8 cellular contexts compared by ENCODE assay signal in the genomic region with DNA sequence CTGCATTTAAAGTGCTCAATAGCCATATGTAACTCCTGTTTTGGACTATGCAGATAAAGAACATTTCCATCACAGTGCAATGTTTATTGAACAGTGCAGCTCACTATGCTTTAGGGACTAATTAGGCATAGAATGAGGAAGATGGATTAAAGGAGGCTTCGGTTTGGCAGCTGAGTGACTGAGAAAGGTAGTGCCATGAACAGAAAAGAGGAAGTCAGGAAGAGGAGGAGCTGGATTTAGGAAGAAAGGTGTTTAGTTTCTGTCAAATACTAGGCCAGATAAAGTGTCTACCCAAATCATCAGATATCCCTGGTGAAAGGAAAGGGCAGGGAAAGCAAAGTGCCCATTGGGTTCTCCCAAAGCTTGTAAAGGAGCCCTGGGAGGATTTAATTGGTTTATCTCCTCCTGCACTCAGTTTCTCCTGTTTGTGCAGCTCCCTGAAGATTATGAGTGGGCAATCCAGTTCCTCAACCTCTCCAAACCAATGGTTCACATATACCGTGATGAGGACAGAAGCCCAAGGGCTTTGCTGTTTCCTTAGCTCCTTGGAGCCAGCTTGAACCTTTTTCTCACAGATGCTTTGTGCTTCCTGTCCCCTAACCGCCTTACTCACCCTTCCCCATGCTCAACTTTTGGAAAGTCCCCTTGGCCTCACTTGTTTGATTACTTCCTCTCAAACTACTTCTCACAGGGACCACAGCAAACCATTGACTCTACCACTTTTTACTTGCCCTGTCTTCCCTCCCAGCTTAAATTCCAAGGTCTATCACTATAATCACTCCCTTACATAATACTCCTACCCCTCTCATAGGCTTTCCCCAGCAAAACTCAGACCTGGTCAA. TPM values are rescaled to one million over a fixed set of nuclear protein-coding genes. Genes with fewer than 3 reads are reported as not detected.
DNase-seq lines count a peak whose midpoint lies in the region; ATAC-seq and TF ChIP-seq lines count a peak whose summit lies in the region.

No MANE protein-coding gene starts in this region.

- 47 to 51% methylated on average over 3 of the region's 3 CpGs for WGBS in gastroesophageal sphincter (ENCODE audit: low coverage in 1 of 2), 2 donors

- TF ChIP-seq CTCF in neural crest cell (conservative IDR thresholded peaks at IDR 0.05) (no peak), gastroesophageal sphincter (IDR thresholded peaks at IDR 0.05) (no peak), Caco-2 (IDR thresholded peaks at IDR 0.05; ENCODE audit: insufficient read depth in 1 of 2, low read depth in 1 of 2, low read length in 1 of 2, severe bottlenecking in 1 of 2, unreplicated experiment in 1 of 2) (no peak)

- ATAC-seq in GM19023 (IDR thresholded peaks at IDR 0.05; ENCODE audit: unreplicated experiment) (peak; percentile 46), HG03064 (IDR thresholded peaks at IDR 0.05; ENCODE audit: low read depth, unreplicated experiment) (peak; percentile 59), gastroesophageal sphincter (no peak), GM19455 (IDR thresholded peaks at IDR 0.05; ENCODE audit: unreplicated experiment) (no peak)

- H3K27me3 ChIP-seq in gastroesophageal sphincter (no peaks in the 10 kb centered on the region), Caco-2 (replicated peaks; ENCODE audit: control insufficient read depth, insufficient read depth, low read length) (no peaks in the 10 kb centered on the region)

- intact Hi-C loops in Caco-2 (cut with micrococcal nuclease; ENCODE audit: unreplicated experiment): no loop called here

- H3K27ac ChIP-seq in gastroesophageal sphincter: no peak overlapping the region

- H3K27me3 Mint-ChIP-seq in T-helper 2 cell treated with Interferon-gamma antibody and Interleukin-4, amounts not matched to agents 5 μg/mL and 100 μg/mL, for 36 hours (ENCODE audit: low read depth): no peaks in the 10 kb centered on the region
- H3K27me3 Mint-ChIP-seq in neural crest cell (ENCODE audit: low read depth) (peaks cover 2% of the 10 kb centered on the region), Caco-2 (ENCODE audit: insufficient read depth, unreplicated experiment) (no peaks in the 10 kb centered on the region)

- peak overlapping the region; percentile 93 for H3K27ac Mint-ChIP-seq in T-helper 2 cell treated with Interferon-gamma antibody and Interleukin-4, amounts not matched to agents 5 μg/mL and 100 μg/mL, for 36 hours
- H3K27ac Mint-ChIP-seq in neural crest cell (ENCODE audit: unreplicated experiment) (no peak overlapping the region), Caco-2 (ENCODE audit: unreplicated experiment) (no peak overlapping the region)

- TF ChIP-seq POLR2A in gastroesophageal sphincter (IDR thresholded peaks at IDR 0.05): no peak

- no peak for TF ChIP-seq EP300 in gastroesophageal sphincter (IDR thresholded peaks at IDR 0.05)

- H3K9me3 Mint-ChIP-seq in T-helper 2 cell treated with Interferon-gamma antibody and Interleukin-4, amounts not matched to agents 5 μg/mL and 100 μg/mL, for 36 hours: no peaks in the 10 kb centered on the region
- H3K9me3 Mint-ChIP-seq in neural crest cell: no peaks in the 10 kb centered on the region
- H3K9me3 Mint-ChIP-seq in Caco-2 (ENCODE audit: unreplicated experiment): no peaks in the 10 kb centered on the region

- POLR2A ChIA-PET in Caco-2 (lab: Charles Lee): no interaction called here

- no peak overlapping the region for H3K4me3 ChIP-seq in gastroesophageal sphincter
- no peak overlapping the region for H3K4me3 ChIP-seq in Caco-2 (ENCODE audit: low read depth, low read length)

- no peaks in the 10 kb centered on the region for H3K9me3 ChIP-seq in gastroesophageal sphincter
- no peaks in the 10 kb centered on the region for H3K9me3 ChIP-seq in Caco-2

- peaks cover 43% of the 10 kb centered on the region for H3K4me1 Mint-ChIP-seq in T-helper 2 cell treated with Interferon-gamma antibody and Interleukin-4, amounts not matched to agents 5 μg/mL and 100 μg/mL, for 36 hours (ENCODE audit: low read depth)
- peaks cover 13% of the 10 kb centered on the region for H3K4me1 Mint-ChIP-seq in neural crest cell
- peaks cover 13% of the 10 kb centered on the region for H3K4me1 Mint-ChIP-seq in Caco-2 (ENCODE audit: low read depth, unreplicated experiment)

- DNase-seq in T-helper 2 cell treated with Interferon-gamma antibody and Interleukin-4, amounts not matched to agents 5 μg/mL and 100 μg/mL, for 36 hours (ENCODE audit: low spot score): peak; percentile 67
- DNase-seq in neural crest cell (ENCODE audit: low read depth, low spot score) (no peak), HPDE6-E6E7 (ENCODE audit: extremely low spot score) (no peak), Caco-2 (no peak)

- BruUV-seq in Caco-2 (replicated peaks; lab: Mats Ljungman, UMichigan): no TSS peak

- H3K4me3 Mint-ChIP-seq in T-helper 2 cell treated with Interferon-gamma antibody and Interleukin-4, amounts not matched to agents 5 μg/mL and 100 μg/mL, for 36 hours: peak overlapping the region; percentile 74
- H3K4me3 Mint-ChIP-seq in neural crest cell (peak overlapping the region; percentile 8), Caco-2 (ENCODE audit: unreplicated experiment) (no peak overlapping the region)

- CTCF ChIA-PET in Caco-2 (lab: Charles Lee): interaction anchor here (0.6 kb wide), 1 partner anchor 108 kb away, joined by 3 read pairs; no protein-coding TSS in a partner anchor

- H3K36me3 ChIP-seq in gastroesophageal sphincter: no peaks in the 10 kb centered on the region
- no peaks in the 10 kb centered on the region for H3K36me3 ChIP-seq in Caco-2 (ENCODE audit: control insufficient read depth, insufficient read depth, low read length)

- H3K36me3 Mint-ChIP-seq in T-helper 2 cell treated with Interferon-gamma antibody and Interleukin-4, amounts not matched to agents 5 μg/mL and 100 μg/mL, for 36 hours (ENCODE audit: low read depth): peaks cover 8% of the 10 kb centered on the region
- H3K36me3 Mint-ChIP-seq in neural crest cell (ENCODE audit: low read depth): peaks cover 2% of the 10 kb centered on the region
- peaks cover 5% of the 10 kb centered on the region for H3K36me3 Mint-ChIP-seq in Caco-2 (ENCODE audit: insufficient read depth, unreplicated experiment)

- peaks cover 0 to 53% (median 2%) of the 10 kb centered on the region in 3 donors for H3K4me1 ChIP-seq in gastroesophageal sphincter
- peaks cover 13% of the 10 kb centered on the region for H3K4me1 ChIP-seq in Caco-2

RNA-seq across cellular contexts. Expression of gene RAP1A, which starts 3.5 kb away (rescaled TPM):
- total RNA-seq in neural crest cell (32.5 and 34.0 TPM in 2 replicates), gastroesophageal sphincter (100 to 1,000 TPM; 177 to 268 (median 214) TPM), Caco-2 (2022) (60.1 and 64.1 TPM in 2 replicates)

Comparison
In these comparisons a context has a peak if more than half of its experiments do, and no peak if none do; other contexts are left out.
1. ATAC-seq: peak in GM19023 (single experiment) and HG03064 (single experiment); none in gastroesophageal sphincter (single experiment) and GM19455 (single experiment).